21 cellular contexts compared by ENCODE assay signal in the genomic region with DNA sequence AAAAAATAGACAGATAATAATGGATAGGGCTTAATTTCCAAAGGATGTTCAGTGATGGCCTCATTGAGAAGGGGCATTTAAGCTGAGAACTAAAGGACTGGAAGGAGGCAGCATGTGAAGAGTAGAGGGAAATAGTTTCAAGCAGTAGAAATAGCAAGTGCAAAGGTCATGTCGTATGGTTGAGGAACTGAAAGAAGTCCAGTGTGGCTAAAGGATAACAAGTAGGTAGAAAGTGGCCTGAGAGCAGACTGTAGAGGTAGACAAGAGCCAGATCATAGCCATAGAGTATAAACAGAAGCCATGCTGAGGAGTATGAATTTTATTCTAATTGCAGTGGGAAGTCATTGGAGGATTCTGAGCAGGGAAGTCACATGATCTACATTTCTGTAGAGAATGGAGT.
A peak's percentile ranks its signal among the peaks of the same experiment; 100 is the strongest.
DNase-seq lines count a peak whose midpoint lies in the region; ATAC-seq and TF ChIP-seq lines count a peak whose summit lies in the region.
"Had no signal": no experiment of that assay in that cellular context is flagged by ENCODE, and none has a peak within 500 bp of the region (broad histone marks: within the 10 kb centered on the region; RNA-seq: fewer than 3 reads in every experiment).

No MANE protein-coding gene starts in this region.

- no peak overlapping the region for H3K27ac ChIP-seq in upper lobe of right lung
- H3K27ac ChIP-seq: BLaER1, brain microvascular endothelial cell, colonic mucosa, KMS-11, RWPE1 had no signal

- H3K4me3 ChIP-seq in upper lobe of right lung = no peak overlapping the region
- H3K4me3 ChIP-seq: BLaER1, colonic mucosa, smooth muscle cell had no signal

- H3K9me3 Mint-ChIP-seq in activated T-cell treated with anti-CD3 and anti-CD28 coated beads, Interleukin-2, amount 50 U/mL, for 4 hours = no peaks in the 10 kb centered on the region
- H3K9me3 Mint-ChIP-seq: activated T-helper 2 cell treated with anti-CD3 and anti-CD28 coated beads, Interferon-gamma antibody, Interleukin-2, Interleukin-4, amounts not matched to agents 10 μg/mL and 5 μg/mL and 100 μg/mL, durations not matched to agents 14 hours and 24 hours and 36 hours; HFFc6 had no signal

- H3K4me1 ChIP-seq in upper lobe of right lung = no peaks in the 10 kb centered on the region
- H3K4me1 ChIP-seq: BLaER1, colonic mucosa had no signal

- no peaks in the 10 kb centered on the region for H3K27me3 ChIP-seq in upper lobe of right lung
- H3K27me3 ChIP-seq: brain microvascular endothelial cell, colonic mucosa had no signal

- H3K27me3 Mint-ChIP-seq in activated T-cell treated with anti-CD3 and anti-CD28 coated beads, Interleukin-2, amount 50 U/mL, for 4 hours (ENCODE audit: low read depth) = no peaks in the 10 kb centered on the region
- H3K27me3 Mint-ChIP-seq: type B pancreatic cell had no signal

- no peak for TF ChIP-seq CTCF in upper lobe of right lung (IDR thresholded peaks at IDR 0.05)

- H3K4me3 Mint-ChIP-seq in activated T-cell treated with anti-CD3 and anti-CD28 coated beads, Interleukin-2, amount 50 U/mL, for 4 hours = no peak overlapping the region
- H3K4me3 Mint-ChIP-seq: HFFc6, type B pancreatic cell had no signal

- ATAC-seq in GM18498 (IDR thresholded peaks at IDR 0.05; ENCODE audit: unreplicated experiment) (peak; percentile 93), GM19035 (IDR thresholded peaks at IDR 0.05; ENCODE audit: unreplicated experiment) (peak; percentile 63), HG02759 (IDR thresholded peaks at IDR 0.05; ENCODE audit: unreplicated experiment) (peak; percentile 88), HG03521 (IDR thresholded peaks at IDR 0.05; ENCODE audit: unreplicated experiment) (peak; percentile 71), upper lobe of right lung (no peak)
- no peak for ATAC-seq in activated T-cell treated with anti-CD3 and anti-CD28 coated beads, Interleukin-2, amount 50 U/mL, for 4 hours

- DNase-seq in upper lobe of right lung (no peak), NCI-H2107 treated with DMSO at 0.1 percent for 48 hours (lab: John Stamatoyannopoulos, UW; ENCODE audit: unreplicated experiment) (no peak), foreskin melanocyte (no peak)
- DNase-seq in activated T-cell treated with anti-CD3 and anti-CD28 coated beads, Interleukin-2, amount 50 U/mL, for 4 hours = no peak
- DNase-seq: brain microvascular endothelial cell; colonic mucosa; EL; HFFc6; NCI-H1930; NCI-H446 treated with DMSO at 0.1 percent for 48 hours; stimulated activated CD4-positive, alpha-beta T cell treated with anti-CD3 and anti-CD28 coated beads, Interleukin-4, amount 100 ng/mL, for 24 hours had no signal

- H3K4me1 Mint-ChIP-seq in activated T-cell treated with anti-CD3 and anti-CD28 coated beads, Interleukin-2, amount 50 U/mL, for 4 hours (ENCODE audit: low read depth) = no peaks in the 10 kb centered on the region

- no peaks in the 10 kb centered on the region for H3K9me3 ChIP-seq in upper lobe of right lung
- H3K9me3 ChIP-seq: BLaER1, colonic mucosa had no signal

- H3K36me3 Mint-ChIP-seq in activated T-cell treated with anti-CD3 and anti-CD28 coated beads, Interleukin-2, amount 50 U/mL, for 4 hours (ENCODE audit: insufficient read depth) = no peaks in the 10 kb centered on the region
- H3K36me3 Mint-ChIP-seq: type B pancreatic cell had no signal

- H3K36me3 ChIP-seq in upper lobe of right lung = no peaks in the 10 kb centered on the region
- H3K36me3 ChIP-seq: BLaER1, brain microvascular endothelial cell, colonic mucosa had no signal

- intact Hi-C loops in upper lobe of right lung (cut with DNase I) = no loop called here

Comparison
In these comparisons a context has a peak if more than half of its experiments do, and no peak if none do; other contexts are left out.
1. ATAC-seq: peak in GM18498 (single experiment), GM19035 (single experiment), HG02759 (single experiment) and HG03521 (single experiment); none in upper lobe of right lung (single experiment) and activated T-cell treated with anti-CD3 and anti-CD28 coated beads, Interleukin-2, amount 50 U/mL, for 4 hours (0 of 2).